ENCODE assay signal across 8 cellular contexts in genomic region chr14:102139248-102140026, GRCh38. TPM values are rescaled to one million over a fixed set of nuclear protein-coding genes. Genes with fewer than 3 reads are reported as not detected.
DNase-seq lines count a peak whose midpoint lies in the region; ATAC-seq and TF ChIP-seq lines count a peak whose summit lies in the region.

Gene WDR20 (plus strand): TSS chr14:102139897. CDS start chr14:102139924, 27 bp downstream.

- intact Hi-C loops in left cardiac atrium (cut with DNase I): loop anchor here in 1 of 2 donors (10.0 kb wide), 1 partner anchor 65 kb away; no protein-coding TSS in a partner anchor

- H3K27ac Mint-ChIP-seq in progenitor cell of endocrine pancreas: peak within 1 kb of the TSS; percentile 98

- no peaks in the 10 kb centered on the region for H3K27me3 Mint-ChIP-seq in progenitor cell of endocrine pancreas

- DNase-seq in GM13976 (ENCODE audit: low spot score) (peak; percentile 100), NCI-H146 (lab: John Stamatoyannopoulos, UW) (peak; percentile 97), T-helper 1 cell (peak; percentile 98 to 100 (median 99)), amniotic epithelial cell (ENCODE audit: low read depth) (peak; percentile 91), left cardiac atrium (peak; percentile 98), progenitor cell of endocrine pancreas (ENCODE audit: low spot score, unreplicated experiment) (peak; percentile 100), ureter (ENCODE audit: low spot score) (peak; percentile 99)

- H3K36me3 Mint-ChIP-seq in progenitor cell of endocrine pancreas (ENCODE audit: insufficient read depth): peaks cover 4% of the 10 kb centered on the region

- in situ Hi-C loops in GM13976 (cut with MboI; ENCODE audit: low sequenced_read_pairs, unreplicated experiment): no loop called here

- peaks cover 15% of the 10 kb centered on the region for H3K4me1 Mint-ChIP-seq in progenitor cell of endocrine pancreas (ENCODE audit: low read depth)

- ATAC-seq in HG02870 (IDR thresholded peaks at IDR 0.05; ENCODE audit: unreplicated experiment) (peak; percentile 82), left cardiac atrium (peak; percentile 99)

- H3K9me3 Mint-ChIP-seq in progenitor cell of endocrine pancreas (ENCODE audit: low read depth): no peaks in the 10 kb centered on the region

- peak within 1 kb of the TSS; percentile 99 for H3K4me3 Mint-ChIP-seq in progenitor cell of endocrine pancreas (ENCODE audit: low read depth)

- peak; percentile 21 for TF ChIP-seq CTCF in GM13976 (IDR thresholded peaks at IDR 0.05; ENCODE audit: borderline replicate concordance, control extremely low read depth, extremely low read depth, insufficient read depth, missing control alignments)
- no peak for TF ChIP-seq CTCF in progenitor cell of endocrine pancreas (IDR thresholded peaks at IDR 0.05; ENCODE audit: unreplicated experiment)

RNA-seq across cellular contexts. Expression of gene WDR20, which starts in this region (rescaled TPM):
- total RNA-seq in left cardiac atrium (10 to 100 TPM; 23.3 to 23.7 TPM), progenitor cell of endocrine pancreas (34.6 and 34.9 TPM in 2 replicates), ureter (45.7 TPM)

Comparison
In these comparisons a context has a peak if more than half of its experiments do, and no peak if none do; other contexts are left out.
1. Peak in every context shown above with its lines: DNase-seq and ATAC-seq.